1 cellular context compared by ENCODE assay signal in the genomic region with DNA sequence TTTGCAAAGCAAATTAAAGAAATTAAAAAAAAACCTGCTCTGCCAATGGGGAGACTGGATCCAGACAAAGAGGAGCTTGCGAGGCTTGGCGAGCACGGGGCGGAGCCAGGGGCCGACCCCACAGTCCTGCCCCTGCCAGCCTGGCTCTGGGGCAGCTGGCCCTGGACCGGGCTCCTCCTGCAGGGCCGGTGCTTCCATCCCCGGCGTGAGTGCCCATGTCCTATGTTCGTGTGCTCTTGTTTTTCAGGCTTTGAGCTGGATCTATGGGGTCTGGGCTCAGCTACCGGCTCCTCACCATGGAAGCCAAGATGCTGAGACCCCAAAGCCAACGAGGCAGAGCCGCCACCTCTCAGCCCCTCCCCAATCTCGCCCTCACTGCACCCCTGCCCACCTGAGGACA.
TF ChIP-seq lines count a peak whose summit lies in the region.

No MANE protein-coding gene starts in this region.

TF ChIP-seq in H1, 55 proteins besides CTCF, POLR2A, EP300 and RAD21 (continued from another document):
- TF ChIP-seq BCL11A (IDR thresholded peaks at IDR 0.05; ENCODE audit: low read depth in 2 of 2, low read length in 2 of 2) = no peak
- TF ChIP-seq SRF (IDR thresholded peaks at IDR 0.05; ENCODE audit: low read depth, low read length) = no peak
- TF ChIP-seq POU5F1 (IDR thresholded peaks at IDR 0.05; ENCODE audit: low read depth, low read length) = no peak
- no peak for TF ChIP-seq BACH1 (IDR thresholded peaks at IDR 0.05; ENCODE audit: low read length)
- TF ChIP-seq, protein P1, sequence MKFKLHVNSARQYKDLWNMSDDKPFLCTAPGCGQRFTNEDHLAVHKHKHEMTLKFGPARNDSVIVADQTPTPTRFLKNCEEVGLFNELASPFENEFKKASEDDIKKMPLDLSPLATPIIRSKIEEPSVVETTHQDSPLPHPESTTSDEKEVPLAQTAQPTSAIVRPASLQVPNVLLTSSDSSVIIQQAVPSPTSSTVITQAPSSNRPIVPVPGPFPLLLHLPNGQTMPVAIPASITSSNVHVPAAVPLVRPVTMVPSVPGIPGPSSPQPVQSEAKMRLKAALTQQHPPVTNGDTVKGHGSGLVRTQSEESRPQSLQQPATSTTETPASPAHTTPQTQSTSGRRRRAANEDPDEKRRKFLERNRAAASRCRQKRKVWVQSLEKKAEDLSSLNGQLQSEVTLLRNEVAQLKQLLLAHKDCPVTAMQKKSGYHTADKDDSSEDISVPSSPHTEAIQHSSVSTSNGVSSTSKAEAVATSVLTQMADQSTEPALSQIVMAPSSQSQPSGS (IDR thresholded peaks at IDR 0.05; ENCODE audit: low read length) = no peak
- no peak for TF ChIP-seq SIX5 (IDR thresholded peaks at IDR 0.05; ENCODE audit: low read depth, low read length)
- TF ChIP-seq, protein P2, sequence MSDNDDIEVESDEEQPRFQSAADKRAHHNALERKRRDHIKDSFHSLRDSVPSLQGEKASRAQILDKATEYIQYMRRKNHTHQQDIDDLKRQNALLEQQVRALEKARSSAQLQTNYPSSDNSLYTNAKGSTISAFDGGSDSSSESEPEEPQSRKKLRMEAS (IDR thresholded peaks at IDR 0.05) = no peak
- TF ChIP-seq CEBPB (IDR thresholded peaks at IDR 0.05; ENCODE audit: low read depth, low read length) = no peak
- TF ChIP-seq EZH2 (IDR thresholded peaks at IDR 0.05; ENCODE audit: low read depth, low read length, severe bottlenecking) = no peak
- TF ChIP-seq GABPA (IDR thresholded peaks at IDR 0.05; ENCODE audit: borderline replicate concordance, insufficient read depth, low read length) = no peak
- TF ChIP-seq FOSL1 (IDR thresholded peaks at IDR 0.05; ENCODE audit: insufficient read depth, low read depth, low read length) = no peak
- TF ChIP-seq SP4 (IDR thresholded peaks at IDR 0.05; ENCODE audit: low read length) = no peak
